19 cellular contexts compared by ENCODE assay signal in the genomic region with DNA sequence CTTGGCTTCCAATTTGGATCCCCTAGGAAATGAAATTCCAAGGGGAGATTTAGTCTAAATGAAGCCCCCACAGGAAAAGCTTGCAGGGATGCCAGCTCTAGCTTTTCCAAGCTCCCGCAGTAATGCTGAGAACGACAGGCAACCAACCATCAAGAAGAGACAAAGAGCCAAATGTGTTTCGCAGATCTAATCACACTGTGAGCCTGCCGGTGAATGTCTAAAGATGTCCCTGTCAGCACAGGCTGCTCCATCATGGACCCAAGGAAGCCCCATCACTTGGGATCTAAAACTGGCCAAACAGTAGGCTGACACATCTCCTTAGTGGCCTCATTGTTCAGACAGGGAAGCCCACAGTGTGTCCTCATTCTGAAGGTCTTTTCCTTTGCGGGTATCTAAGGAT.
"Had no signal": no experiment of that assay in that cellular context is flagged by ENCODE, and none has a peak within 500 bp of the region (broad histone marks: within the 10 kb centered on the region; RNA-seq: fewer than 3 reads in every experiment).

No MANE protein-coding gene starts in this region.

- H3K4me1 ChIP-seq: colonic mucosa, foreskin keratinocyte, stomach had no signal

- H3K4me1 Mint-ChIP-seq: immature natural killer cell had no signal

- H3K27ac Mint-ChIP-seq: immature natural killer cell; natural killer cell treated with Interleukin-12 subunit alpha and Interleukin-12 subunit beta and Interleukin-15 and Interleukin-18, amount 100 ng/mL, for 72 hours had no signal

- H3K36me3 ChIP-seq: colonic mucosa, right lobe of liver, stomach had no signal

- DNase-seq: colonic mucosa; dermis blood vessel endothelial cell; erythroblast; foreskin keratinocyte; immature natural killer cell; kidney; left colon; left ventricle myocardium superior; mesenchymal stem cell; midbrain; psoas muscle; retina; right lobe of liver; stimulated activated CD4-positive, alpha-beta T cell treated with anti-CD3 and anti-CD28 coated beads, Interleukin-2, amount 100 ng/mL, for 24 hours; stimulated activated naive CD4-positive, alpha-beta T cell; stomach; trophoblast cell had no signal

- H3K27ac ChIP-seq: colonic mucosa, foreskin keratinocyte, psoas muscle, right lobe of liver, stomach had no signal

- H3K27me3 ChIP-seq: colonic mucosa, right lobe of liver, stomach had no signal

- H3K4me3 Mint-ChIP-seq: immature natural killer cell; natural killer cell treated with Interleukin-12 subunit alpha and Interleukin-12 subunit beta and Interleukin-15 and Interleukin-18, amount 100 ng/mL, for 72 hours had no signal

- H3K9me3 ChIP-seq: colonic mucosa had no signal

- H3K4me3 ChIP-seq: colonic mucosa, lung, psoas muscle, right lobe of liver, stomach had no signal
